ENCODE assay signal across 15 cellular contexts in the genomic region with DNA sequence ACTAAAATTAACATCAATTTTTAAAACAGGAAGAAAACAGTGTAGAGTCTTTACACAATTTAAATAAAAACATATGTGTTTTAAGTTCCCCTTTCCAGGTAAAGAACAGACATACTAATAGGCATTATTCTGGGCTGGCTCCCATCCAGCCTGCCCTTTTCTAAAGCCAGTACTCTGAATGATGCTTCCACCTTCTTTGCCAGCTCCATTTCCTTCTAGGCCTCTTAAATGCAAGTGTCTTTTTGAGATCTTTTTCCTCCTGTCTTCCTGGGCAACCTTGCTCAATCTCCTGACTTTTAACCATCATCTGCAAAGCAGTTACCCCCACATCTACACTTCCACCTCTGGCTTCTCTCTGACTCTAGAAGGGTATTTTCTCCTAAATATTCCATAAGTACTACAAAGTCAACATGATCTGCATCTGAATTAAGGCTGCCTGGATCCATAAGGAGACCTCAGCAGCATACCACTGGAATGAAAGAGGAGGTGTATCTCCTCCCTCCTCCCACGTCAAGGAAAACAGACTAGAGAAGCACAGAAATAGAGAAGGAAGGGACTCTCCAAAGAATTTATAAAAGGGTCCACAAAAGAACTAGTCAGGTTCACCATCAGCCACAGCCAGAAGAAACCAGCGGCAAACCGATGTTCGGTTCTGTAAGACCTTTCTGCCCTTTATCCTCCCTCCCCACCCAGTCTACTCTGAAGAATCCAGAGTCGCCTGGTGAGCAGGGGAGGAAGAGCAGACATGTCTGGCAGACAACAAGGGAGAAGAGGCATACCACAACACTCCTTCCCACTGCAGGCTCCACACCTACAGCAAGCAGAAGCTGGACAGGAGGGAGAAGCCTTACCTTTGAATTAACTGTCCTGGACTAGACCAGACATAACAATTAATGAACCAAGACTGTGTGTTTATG. TPM values are rescaled to one million over a fixed set of nuclear protein-coding genes. Genes with fewer than 3 reads are reported as not detected.
DNase-seq lines count a peak whose midpoint lies in the region; ATAC-seq and TF ChIP-seq lines count a peak whose summit lies in the region.
"Had no signal": no experiment of that assay in that cellular context is flagged by ENCODE, and none has a peak within 500 bp of the region (broad histone marks: within the 10 kb centered on the region; RNA-seq: fewer than 3 reads in every experiment).

No MANE protein-coding gene starts in this region.

- TF ChIP-seq CTCF in IMR-90 (conservative IDR thresholded peaks at IDR 0.05; ENCODE audit: low read depth, low read length) = no peak
- TF ChIP-seq CTCF in heart left ventricle (IDR thresholded peaks at IDR 0.05) = no peak
- TF ChIP-seq CTCF in neural crest cell (conservative IDR thresholded peaks at IDR 0.05) = no peak
- TF ChIP-seq CTCF in PC-3 (conservative IDR thresholded peaks at IDR 0.05; ENCODE audit: low read depth, low read length) = no peak

- no peaks in the 10 kb centered on the region for H3K79me2 ChIP-seq in PC-3 (ENCODE audit: low read length)

- H3K4me1 ChIP-seq in IMR-90 (ENCODE audit: control insufficient read depth, insufficient read depth, low read length) (peaks cover 13% of the 10 kb centered on the region), heart left ventricle (peaks cover 0 to 69% (median 32%) of the 10 kb centered on the region in 12 donors), PC-3 (ENCODE audit: insufficient read depth, low read length) (no peaks in the 10 kb centered on the region)

- H4K8ac ChIP-seq in IMR-90 (ENCODE audit: low read depth in 2 of 2, low read length in 2 of 2) = peak overlapping the region in 1 of 2 experiments; percentile 27; a peak in 1 of 4 replicates

- no peak overlapping the region for H2AK5ac ChIP-seq in IMR-90 (ENCODE audit: low read depth, low read length)

- H3K27ac ChIP-seq in IMR-90 (ENCODE audit: insufficient read depth, low read length) (peak overlapping the region; percentile 8; the same call in 1 of the 2 replicates), heart left ventricle (peak overlapping the region in 9 of 12 donors; percentile 23 to 72 (median 53)), PC-3 (ENCODE audit: low read length) (no peak overlapping the region)

- peaks cover 11% of the 10 kb centered on the region for H3K9me1 ChIP-seq in IMR-90 (ENCODE audit: insufficient read depth, low read length)

- no peak overlapping the region for H3K18ac ChIP-seq in IMR-90 (ENCODE audit: low read depth, low read length)

- H4K20me1 ChIP-seq in IMR-90 (ENCODE audit: insufficient read depth, low read length) (peaks cover 20% of the 10 kb centered on the region; the same call in 1 of the 2 replicates), PC-3 (ENCODE audit: low read length) (no peaks in the 10 kb centered on the region)

- no peaks in the 10 kb centered on the region for H3K36me3 Mint-ChIP-seq in neural crest cell (ENCODE audit: low read depth)
- no peaks in the 10 kb centered on the region for H3K36me3 Mint-ChIP-seq in activated T-cell treated with anti-CD3 and anti-CD28 coated beads, Interleukin-2, amount 50 U/mL, for 72 hours (ENCODE audit: insufficient read depth in 2 of 2)

- peak overlapping the region; percentile 44 for H3K27ac Mint-ChIP-seq in neural crest cell (ENCODE audit: unreplicated experiment)
- H3K27ac Mint-ChIP-seq in activated T-cell treated with anti-CD3 and anti-CD28 coated beads, Interleukin-2, amount 50 U/mL, for 72 hours = no peak overlapping the region

- TF ChIP-seq POLR2A in IMR-90 (IDR thresholded peaks at IDR 0.05; ENCODE audit: low read depth, low read length) (no peak), heart left ventricle (IDR thresholded peaks at IDR 0.05) (no peak)

- H2BK20ac ChIP-seq in IMR-90 (ENCODE audit: low read depth, low read length) = no peak overlapping the region; the same call in 1 of the 2 replicates

- H3K56ac ChIP-seq in IMR-90 (ENCODE audit: extremely low read depth, insufficient read depth, low read length) = no peak overlapping the region

- H3K9me2 ChIP-seq in PC-3 (replicated peaks; ENCODE audit: low read length) = no peaks in the 10 kb centered on the region

- H4K5ac ChIP-seq in IMR-90 (ENCODE audit: low read depth, low read length) = no peak overlapping the region

- peak overlapping the region; percentile 15; the same call in 1 of the 2 replicates for H3K23ac ChIP-seq in IMR-90 (ENCODE audit: low read depth, low read length)

- ATAC-seq in IMR-90 (ENCODE audit: low read depth) = peak; percentile 7; the same call in 1 of the 2 replicates
- ATAC-seq in heart left ventricle = peak in 2 of 4 donors; percentile 8 to 40
- ATAC-seq in activated T-cell treated with anti-CD3 and anti-CD28 coated beads, Interleukin-2, amount 50 U/mL, for 72 hours (replicated peaks in 1 of 2) = no peak
- no peak for ATAC-seq in GM19455 (IDR thresholded peaks at IDR 0.05; ENCODE audit: unreplicated experiment)
- no peak for ATAC-seq in PC-3

- in situ Hi-C loops in IMR-90 (cut with MboI; ENCODE audit: low sequenced_read_pairs) = loop anchor here (5.0 to 10.0 kb wide), 2 partner anchors 114 kb away; no protein-coding TSS in a partner anchor

- H3K4me3 Mint-ChIP-seq in neural crest cell = no peak overlapping the region
- no peak overlapping the region for H3K4me3 Mint-ChIP-seq in activated T-cell treated with anti-CD3 and anti-CD28 coated beads, Interleukin-2, amount 50 U/mL, for 72 hours

- H3K79me1 ChIP-seq in IMR-90 (ENCODE audit: low read depth in 1 of 2, low read length in 2 of 2) = peaks cover 23 to 44% of the 10 kb centered on the region in 2 experiments

- no peak overlapping the region for H3K4me3 ChIP-seq in IMR-90 (ENCODE audit: insufficient read depth, low read depth, low read length)
- H3K4me3 ChIP-seq in heart left ventricle = no peak overlapping the region
- H3K4me3 ChIP-seq in PC-3 (ENCODE audit: low read length) = no peak overlapping the region
- H3K4me3 ChIP-seq: HAP-1 had no signal

- H3K27me3 ChIP-seq in IMR-90 (ENCODE audit: control insufficient read depth, insufficient read depth, low read length) = no peaks in the 10 kb centered on the region
- H3K27me3 ChIP-seq in heart left ventricle = no peaks in the 10 kb centered on the region
- H3K27me3 ChIP-seq in PC-3 (ENCODE audit: low read length) = no peaks in the 10 kb centered on the region

- H2AK9ac ChIP-seq in IMR-90 (replicated peaks; ENCODE audit: low read depth, low read length, poor library complexity) = no peak overlapping the region

- no peak overlapping the region for H2BK5ac ChIP-seq in IMR-90 (ENCODE audit: low read depth, low read length, poor library complexity, severe bottlenecking)

- H3K4ac ChIP-seq in IMR-90 (ENCODE audit: low read depth, low read length) = peak overlapping the region; percentile 9; the same call in 1 of the 2 replicates

- H3K36me3 ChIP-seq in IMR-90 (ENCODE audit: control insufficient read depth, insufficient read depth, low read length) (0 out of 2 replicates have a peak, but pooled peaks cover 1% of the 10 kb centered on the region), heart left ventricle (peaks cover 0 to 9% (median 0%) of the 10 kb centered on the region in 9 donors), PC-3 (ENCODE audit: low read depth, low read length) (no peaks in the 10 kb centered on the region)
- H3K36me3 ChIP-seq: HAP-1 had no signal

- no CpG with 5 or more reads among the region's 5 CpGs for WGBS in IMR-90 (ENCODE audit: extremely low coverage in 2 of 2, insufficient read length in 1 of 2), 2 experiments
- 51 to 55% (median 54%) methylated on average over 5 of the region's 5 CpGs for WGBS in heart left ventricle, 4 donors

- no peaks in the 10 kb centered on the region for H3K9me3 Mint-ChIP-seq in neural crest cell
- H3K9me3 Mint-ChIP-seq in activated T-cell treated with anti-CD3 and anti-CD28 coated beads, Interleukin-2, amount 50 U/mL, for 72 hours = no peaks in the 10 kb centered on the region

- H3K4me2 ChIP-seq in IMR-90 (ENCODE audit: low read depth, low read length) (no peak overlapping the region), PC-3 (ENCODE audit: low read length) (no peak overlapping the region)

- H2AFZ ChIP-seq in IMR-90 (replicated peaks; ENCODE audit: low read length, poor library complexity) (no peak overlapping the region), PC-3 (ENCODE audit: low read length) (no peak overlapping the region)

- H3F3A ChIP-seq in PC-3 (ENCODE audit: low read length, unreplicated experiment) = no peaks in the 10 kb centered on the region

- no peak for TF ChIP-seq RAD21 in IMR-90 (IDR thresholded peaks at IDR 0.05; ENCODE audit: low read length)

- H3K14ac ChIP-seq in IMR-90 (replicated peaks; ENCODE audit: low read depth, low read length) = no peak overlapping the region

- no peak overlapping the region for H4K91ac ChIP-seq in IMR-90 (ENCODE audit: insufficient read depth, low read depth, low read length)

- DNase-seq in ELF-1 (ENCODE audit: low read depth, low spot score) (peak; percentile 41), IMR-90 (no peak), heart left ventricle (peak in 1 of 5 donors; percentile 42), neural crest cell (ENCODE audit: low read depth, low spot score) (no peak), PC-3 (no peak)
- DNase-seq in activated T-cell treated with anti-CD3 and anti-CD28 coated beads, Interleukin-2, amount 50 U/mL, for 72 hours = no peak
- no peak for DNase-seq in stimulated activated CD8-positive, alpha-beta memory T cell treated with anti-CD3 and anti-CD28 coated beads, Interleukin-4, amount 100 ng/mL, for 48 hours
- DNase-seq: activated effector memory CD4-positive, alpha-beta T cell treated with Interleukin-2 at 50 U/mL for 16 hours; aorta; Kasumi-1; NCI-H1694; NCI-H748 treated with DMSO at 0.1 percent for 48 hours; occipital lobe had no signal

- dilution Hi-C loops in IMR-90 (cut with HindIII; ENCODE audit: low sequenced_read_pairs, unreplicated experiment) = loop anchor here (25.0 kb wide), 1 partner anchor 114 kb away; no protein-coding TSS in a partner anchor

- H2BK120ac ChIP-seq in IMR-90 (ENCODE audit: low read depth, low read length) = peak overlapping the region; percentile 6; the same call in 1 of the 2 replicates

- H3K9me3 ChIP-seq in IMR-90 (ENCODE audit: control insufficient read depth, insufficient read depth, low read length) = no peaks in the 10 kb centered on the region
- no peaks in the 10 kb centered on the region for H3K9me3 ChIP-seq in heart left ventricle
- no peaks in the 10 kb centered on the region for H3K9me3 ChIP-seq in PC-3 (ENCODE audit: low read length)
- H3K9me3 ChIP-seq: HAP-1 had no signal

- peak overlapping the region; percentile 41; the same call in 1 of the 3 replicates for H2BK15ac ChIP-seq in IMR-90 (ENCODE audit: low read depth, low read length)

- H3K4me1 Mint-ChIP-seq in neural crest cell = peaks cover 12% of the 10 kb centered on the region
- H3K4me1 Mint-ChIP-seq in activated T-cell treated with anti-CD3 and anti-CD28 coated beads, Interleukin-2, amount 50 U/mL, for 72 hours (ENCODE audit: low read depth) = no peaks in the 10 kb centered on the region

- intact Hi-C loops in IMR-90 (cut with micrococcal nuclease) = loop anchor here (5.0 to 10.0 kb wide), 2 partner anchors 314 to 799 kb away; partner anchors contain the start of genes PDCD10 and SERPINI1
- intact Hi-C loops in heart left ventricle (cut with DNase I) = loop anchor here in 6 of 10 donors (1.0 to 10.0 kb wide), 8 partner anchors 44 to 796 kb away; partner anchors contain the start of genes GOLIM4 (in 2 of the 6), PDCD10 (in 1 of the 6) and SERPINI1 (in 1 of the 6)
- intact Hi-C loops in PC-3 (cut with micrococcal nuclease) = no loop called here

- POLR2A ChIA-PET in IMR-90 (lab: Charles Lee; ENCODE audit: unreplicated experiment) (no interaction called here), PC-3 (lab: Charles Lee; ENCODE audit: unreplicated experiment) (no interaction called here)

- H3K9ac ChIP-seq in IMR-90 (ENCODE audit: low read depth, low read length) (no peak overlapping the region), PC-3 (ENCODE audit: low read length) (no peak overlapping the region)

- CTCF ChIA-PET in IMR-90 (lab: Yijun Ruan, JAX) = interaction anchor here (0.7 to 3.5 kb wide), 7 partner anchors 39 to 201 kb away, joined by 3 to 30 read pairs (median 3); no protein-coding TSS in a partner anchor
- CTCF ChIA-PET in PC-3 (lab: Charles Lee) = interaction anchor here (0.6 to 1.0 kb wide), 6 partner anchors 13 to 1158 kb away, joined by 3 to 22 read pairs (median 6); no protein-coding TSS in a partner anchor

- no peaks in the 10 kb centered on the region for H3K27me3 Mint-ChIP-seq in neural crest cell (ENCODE audit: low read depth)
- H3K27me3 Mint-ChIP-seq in activated T-cell treated with anti-CD3 and anti-CD28 coated beads, Interleukin-2, amount 50 U/mL, for 72 hours (ENCODE audit: low read depth) = peaks cover 7% of the 10 kb centered on the region

- BruUV-seq in IMR-90 (replicated peaks; lab: Mats Ljungman, UMichigan) = no TSS peak
- no TSS peak for BruUV-seq in PC-3 (replicated peaks; lab: Mats Ljungman, UMichigan)

RNA-seq across cellular contexts. Expression of gene GOLIM4, which starts 47.1 kb away (rescaled TPM):
- total RNA-seq in IMR-90 (2012; rRNA removed) (71.2 and 90.0 TPM in 2 replicates), heart left ventricle (100 to 1,000 TPM in 1 of 9 donors, 10 to 100 TPM in 8; 61.7 to 106 (median 66.3) TPM), neural crest cell (29.3 and 30.8 TPM in 2 replicates), PC-3 (2014; rRNA removed) (25.3 and 28.5 TPM in 2 replicates)
- polyA plus RNA-seq in IMR-90 (2012; rRNA removed) (44.6 and 48.8 TPM in 2 replicates), heart left ventricle (10 to 100 TPM; 31.5 to 43.2 TPM)
- 19.4 and 19.5 TPM in 2 replicates for polyA plus RNA-seq in IMR-90 (2012; cell fraction: cytosol; rRNA removed)
- 11.1 and 19.3 TPM in 2 replicates for polyA plus RNA-seq in IMR-90 (2012; cell fraction: nucleus; rRNA removed; ENCODE audit: low replicate concordance)
- total RNA-seq in activated T-cell treated with anti-CD3 and anti-CD28 coated beads, Interleukin-2, amount 50 U/mL, for 72 hours = 1 to 10 TPM; 3.3 to 5.8 TPM
